In genomic region chr1:197249324-197249723, GRCh38 we compare ENCODE assay signal across 26 cellular contexts. TPM values are rescaled to one million over a fixed set of nuclear protein-coding genes. Genes with fewer than 3 reads are reported as not detected.
DNase-seq lines count a peak whose midpoint lies in the region; ATAC-seq, FAIRE-seq and TF ChIP-seq lines count a peak whose summit lies in the region.
"Had no signal": no experiment of that assay in that cellular context is flagged by ENCODE, and none has a peak within 500 bp of the region (broad histone marks: within the 10 kb centered on the region; RNA-seq: fewer than 3 reads in every experiment).

No MANE protein-coding gene starts in this region.

- H3K27me3 ChIP-seq in SK-N-SH (ENCODE audit: insufficient read depth) (no peaks in the 10 kb centered on the region), osteoblast (ENCODE audit: insufficient read depth, low read length) (no peaks in the 10 kb centered on the region), upper lobe of left lung (no peaks in the 10 kb centered on the region)
- H3K27me3 ChIP-seq in CD8-positive, alpha-beta T cell (ENCODE audit: insufficient read depth, low read length), result no peaks in the 10 kb centered on the region
- H3K27me3 ChIP-seq: BE2C had no signal

- H3K4me2 ChIP-seq in A549 (no peak overlapping the region), SK-N-SH (no peak overlapping the region), osteoblast (ENCODE audit: insufficient read depth, low read length) (no peak overlapping the region)
- H3K4me2 ChIP-seq: GM23338 had no signal

- TF ChIP-seq CTCF in A549 (IDR thresholded peaks at IDR 0.05) (no peak), SK-N-SH (IDR thresholded peaks at IDR 0.05) (no peak), osteoblast (IDR thresholded peaks at IDR 0.05; ENCODE audit: extremely low read depth, low read depth, low read length) (no peak), upper lobe of left lung (IDR thresholded peaks at IDR 0.05) (no peak)
- no peak for TF ChIP-seq CTCF in CD8-positive, alpha-beta T cell (IDR thresholded peaks at IDR 0.05)

- H3K27ac Mint-ChIP-seq in CD8-positive, alpha-beta T cell, result no peak overlapping the region
- no peak overlapping the region for H3K27ac Mint-ChIP-seq in activated CD4-positive, alpha-beta T cell treated with anti-CD3 and anti-CD28 coated beads, Interleukin-2, amount 10 ng/mL, durations not matched to agents 7 days and 5 days
- H3K27ac Mint-ChIP-seq: CD4-positive, CD25-positive, alpha-beta regulatory T cell; GM23338; HFFc6 had no signal

- peaks cover 8% of the 10 kb centered on the region for H3F3A ChIP-seq in SK-N-SH (replicated peaks; ENCODE audit: insufficient read depth)

- H3K4me1 ChIP-seq in A549, result no peaks in the 10 kb centered on the region
- peaks cover 0 to 2% of the 10 kb centered on the region in 2 experiments; a peak in 2 of 4 replicates for H3K4me1 ChIP-seq in SK-N-SH (ENCODE audit: control insufficient read depth in 1 of 2, insufficient read depth in 2 of 2, low read depth in 1 of 2, low read length in 1 of 2)
- no peaks in the 10 kb centered on the region for H3K4me1 ChIP-seq in osteoblast (ENCODE audit: insufficient read depth, low read length)
- H3K4me1 ChIP-seq in upper lobe of left lung, result no peaks in the 10 kb centered on the region
- no peaks in the 10 kb centered on the region for H3K4me1 ChIP-seq in CD8-positive, alpha-beta T cell (ENCODE audit: insufficient read depth, low read length)
- H3K4me1 ChIP-seq: BE2C, Caco-2 had no signal

- H2AFZ ChIP-seq in SK-N-SH (ENCODE audit: low read depth) (peak overlapping the region; percentile 21; the same call in 1 of the 2 replicates), osteoblast (ENCODE audit: low read length) (no peak overlapping the region)
- H2AFZ ChIP-seq: GM23338 had no signal

- intact Hi-C loops in CD8-positive, alpha-beta T cell (cut with DNase I, micrococcal nuclease), result no loop called here

- H3K79me2 ChIP-seq in SK-N-SH (ENCODE audit: insufficient read depth), result no peaks in the 10 kb centered on the region
- H3K79me2 ChIP-seq in osteoblast (ENCODE audit: insufficient read depth, low read length), result no peaks in the 10 kb centered on the region

- DNase-seq in A549 (ENCODE audit: low read depth in 1 of 2, low spot score in 1 of 2) (no peak), EH (ENCODE audit: low read depth) (peak; percentile 27), SK-N-SH (no peak), osteoblast (ENCODE audit: insufficient read length, low spot score, missing footprints) (peak; percentile 32), upper lobe of left lung (no peak)
- DNase-seq in CD8-positive, alpha-beta T cell, result no peak
- no peak for DNase-seq in activated CD4-positive, alpha-beta T cell treated with anti-CD3 and anti-CD28 coated beads, Interleukin-2, amount 10 ng/mL, durations not matched to agents 7 days and 5 days
- DNase-seq: 8988T; ACHN; BE2C; C1 segment of cervical spinal cord; Caco-2; CD4-positive, CD25-positive, alpha-beta regulatory T cell; DMS153; DMS79; GF-D8; HCEC 1CT; HFFc6; IMR-90 had no signal

- no peaks in the 10 kb centered on the region for H3K9me2 ChIP-seq in SK-N-SH

- H3K36me3 ChIP-seq in SK-N-SH (replicated peaks in 1 of 2; ENCODE audit: control insufficient read depth in 1 of 2, insufficient read depth in 2 of 2, low read length in 1 of 2) (no peaks in the 10 kb centered on the region), osteoblast (ENCODE audit: insufficient read depth, low read length) (no peaks in the 10 kb centered on the region), upper lobe of left lung (no peaks in the 10 kb centered on the region)
- no peaks in the 10 kb centered on the region for H3K36me3 ChIP-seq in CD8-positive, alpha-beta T cell (ENCODE audit: insufficient read depth, low read length)
- H3K36me3 ChIP-seq: BE2C had no signal

- H3K9me3 ChIP-seq in A549 (no peaks in the 10 kb centered on the region), SK-N-SH (no peaks in the 10 kb centered on the region), osteoblast (ENCODE audit: low read depth, low read length) (no peaks in the 10 kb centered on the region), upper lobe of left lung (no peaks in the 10 kb centered on the region)
- H3K9me3 ChIP-seq in CD8-positive, alpha-beta T cell (ENCODE audit: low read length), result no peaks in the 10 kb centered on the region
- H3K9me3 ChIP-seq: BE2C, Caco-2 had no signal

- no peak overlapping the region for H3K9ac ChIP-seq in SK-N-SH

- FAIRE-seq in A549 (lab: Jason Lieb, UNC), result peak; percentile 23
- FAIRE-seq: GM12878, GM18507, H54, HTR-8/SVneo, K562 had no signal

- no peaks in the 10 kb centered on the region for H3K27me3 Mint-ChIP-seq in CD8-positive, alpha-beta T cell (ENCODE audit: low read depth)
- no peaks in the 10 kb centered on the region for H3K27me3 Mint-ChIP-seq in activated CD4-positive, alpha-beta T cell treated with anti-CD3 and anti-CD28 coated beads, Interleukin-2, amount 10 ng/mL, durations not matched to agents 7 days and 5 days

- H3K27ac ChIP-seq in A549 (no peak overlapping the region), SK-N-SH (ENCODE audit: low read depth in 2 of 2, low read length in 1 of 2) (peak overlapping the region in 1 of 2 experiments; percentile 22; a peak in 1 of 4 replicates), osteoblast (ENCODE audit: low read depth, low read length) (no peak overlapping the region), upper lobe of left lung (no peak overlapping the region)
- no peak overlapping the region for H3K27ac ChIP-seq in CD8-positive, alpha-beta T cell (ENCODE audit: low read depth, low read length)

- no peaks in the 10 kb centered on the region for H3K4me1 Mint-ChIP-seq in CD8-positive, alpha-beta T cell (ENCODE audit: low read depth)
- no peaks in the 10 kb centered on the region for H3K4me1 Mint-ChIP-seq in activated CD4-positive, alpha-beta T cell treated with anti-CD3 and anti-CD28 coated beads, Interleukin-2, amount 10 ng/mL, durations not matched to agents 7 days and 5 days
- H3K4me1 Mint-ChIP-seq: CD4-positive, CD25-positive, alpha-beta regulatory T cell had no signal

- WGBS in A549 (ENCODE audit: missing lambda C conversion rate), result 62% methylated on average over 2 of the region's 2 CpGs
- 38% methylated on average over 2 of the region's 2 CpGs for WGBS in SK-N-SH (ENCODE audit: low lambda C conversion rate)
- 38 to 54% methylated on average over 2 of the region's 2 CpGs for WGBS in upper lobe of left lung, 2 donors

- CTCF ChIA-PET in A549 (lab: Yijun Ruan, JAX) (no interaction called here), SK-N-SH (lab: Yijun Ruan, JAX) (interaction anchor here (1.0 kb wide), 1 partner anchor 14 kb away, joined by 3 read pairs; no protein-coding TSS in a partner anchor)
- CTCF ChIA-PET in CD8-positive, alpha-beta T cell (lab: Charles Lee), result no interaction called here
- CTCF ChIA-PET in activated CD4-positive, alpha-beta T cell treated with anti-CD3 and anti-CD28 coated beads, Interleukin-2, amount 10 ng/mL, durations not matched to agents 7 days and 5 days (lab: Charles Lee), result no interaction called here

- POLR2A ChIA-PET in A549 (lab: Yijun Ruan, JAX) (no interaction called here), SK-N-SH (lab: Yijun Ruan, JAX) (no interaction called here)
- POLR2A ChIA-PET in CD8-positive, alpha-beta T cell (lab: Charles Lee), result no interaction called here
- POLR2A ChIA-PET in activated CD4-positive, alpha-beta T cell treated with anti-CD3 and anti-CD28 coated beads, Interleukin-2, amount 10 ng/mL, durations not matched to agents 7 days and 5 days (lab: Charles Lee), result no interaction called here

- no peak for TF ChIP-seq RAD21 in A549 (conservative IDR thresholded peaks at IDR 0.05 in 1 of 2, IDR thresholded peaks at IDR 0.05 in 1 of 2)
- no peak for TF ChIP-seq RAD21 in SK-N-SH (IDR thresholded peaks at IDR 0.05; ENCODE audit: low read length)

- no peak overlapping the region for H3K4me3 Mint-ChIP-seq in CD8-positive, alpha-beta T cell
- H3K4me3 Mint-ChIP-seq in activated CD4-positive, alpha-beta T cell treated with anti-CD3 and anti-CD28 coated beads, Interleukin-2, amount 10 ng/mL, durations not matched to agents 7 days and 5 days, result no peak overlapping the region
- H3K4me3 Mint-ChIP-seq: CD4-positive, CD25-positive, alpha-beta regulatory T cell; GM23338; HFFc6 had no signal

- H3K4me3 ChIP-seq in A549 (no peak overlapping the region), SK-N-SH (ENCODE audit: low read depth in 2 of 2, low read length in 1 of 2) (no peak overlapping the region), osteoblast (ENCODE audit: insufficient read depth, low read length) (no peak overlapping the region), upper lobe of left lung (no peak overlapping the region)
- no peak overlapping the region for H3K4me3 ChIP-seq in CD8-positive, alpha-beta T cell (ENCODE audit: low read depth, low read length)
- H3K4me3 ChIP-seq: GM12878, GM23338, K562 had no signal

- H3K9me3 Mint-ChIP-seq in CD8-positive, alpha-beta T cell, result no peaks in the 10 kb centered on the region
- H3K9me3 Mint-ChIP-seq in activated CD4-positive, alpha-beta T cell treated with anti-CD3 and anti-CD28 coated beads, Interleukin-2, amount 10 ng/mL, durations not matched to agents 7 days and 5 days, result no peaks in the 10 kb centered on the region
- H3K9me3 Mint-ChIP-seq: CD4-positive, CD25-positive, alpha-beta regulatory T cell; GM23338; HFFc6 had no signal

- H3K36me3 Mint-ChIP-seq in CD8-positive, alpha-beta T cell, result no peaks in the 10 kb centered on the region
- no peaks in the 10 kb centered on the region for H3K36me3 Mint-ChIP-seq in activated CD4-positive, alpha-beta T cell treated with anti-CD3 and anti-CD28 coated beads, Interleukin-2, amount 10 ng/mL, durations not matched to agents 7 days and 5 days (ENCODE audit: low read depth)
- H3K36me3 Mint-ChIP-seq: CD4-positive, CD25-positive, alpha-beta regulatory T cell had no signal

- TF ChIP-seq EP300 in A549 (IDR thresholded peaks at IDR 0.05), result no peak
- no peak for TF ChIP-seq EP300 in SK-N-SH (IDR thresholded peaks at IDR 0.05; ENCODE audit: borderline replicate concordance in 1 of 2, low read depth in 1 of 2, low read length in 1 of 2)
- TF ChIP-seq EP300 in upper lobe of left lung (IDR thresholded peaks at IDR 0.05), result no peak

- TF ChIP-seq POLR2A in A549 (IDR thresholded peaks at IDR 0.05; ENCODE audit: low read length) (no peak), upper lobe of left lung (IDR thresholded peaks at IDR 0.05) (no peak)

- ATAC-seq in A549 (no peak), upper lobe of left lung (ENCODE audit: low FRiP score in 2 of 2) (no peak)
- ATAC-seq in CD8-positive, alpha-beta T cell, result no peak
- ATAC-seq: GM12878, GM23338 had no signal

- H4K20me1 ChIP-seq in SK-N-SH (ENCODE audit: insufficient read depth) (no peaks in the 10 kb centered on the region), osteoblast (ENCODE audit: insufficient read depth, low read length) (no peaks in the 10 kb centered on the region)

RNA-seq across cellular contexts. Expression of gene CRB1, which starts 18.7 kb away (rescaled TPM):
- polyA plus RNA-seq in A549 (2011; rRNA removed) (not detected in 2 replicates), A549 (2017; fragmentation: RNase III; extraction: RNeasy Plus Mini Kit Qiagen cat#74134 plus additional on column Dnase treatment) (not detected in 3 replicates), SK-N-SH (2012; rRNA removed) (0.13 and 0.18 TPM in 2 replicates)
- not detected in 2 replicates for polyA plus RNA-seq in A549 (2012; cell fraction: cytosol; rRNA removed)
- polyA plus RNA-seq in A549 (2012; cell fraction: nucleus; rRNA removed), result not detected in 2 replicates
- polyA minus RNA-seq in A549 (2011; rRNA and poly(A)+ RNA removed), result not detected in 2 replicates
- polyA plus RNA-seq in SK-N-SH (2012; cell fraction: cytosol; rRNA removed), result 0.09 and 0.26 TPM in 2 replicates
- polyA plus RNA-seq in SK-N-SH (2012; cell fraction: nucleus; rRNA removed), result 0.17 and 0.22 TPM in 2 replicates
- total RNA-seq in osteoblast (not detected in 2 replicates), upper lobe of left lung (under 1 TPM in 5 of 6 donors, not detected in 1; 0.11 to 0.98 (median 0.15) TPM)
- total RNA-seq in CD8-positive, alpha-beta T cell, result under 1 TPM in 1 of 2 experiments, not detected in 1; 0.81 TPM
- total RNA-seq in activated CD4-positive, alpha-beta T cell treated with anti-CD3 and anti-CD28 coated beads, Interleukin-2, amount 10 ng/mL, durations not matched to agents 7 days and 5 days, result under 1 TPM in 1 of 2 experiments, not detected in 1; 0.06 TPM
- total RNA-seq: Caco-2; CD4-positive, CD25-positive, alpha-beta regulatory T cell; Daoy; IMR-90; K562 had no signal
- polyA plus RNA-seq: CD4-positive, CD25-positive, alpha-beta regulatory T cell; IMR-90 had no signal

RNA-seq across cellular contexts. Expression of gene ZBTB41, which starts 48.2 kb away (rescaled TPM):
- polyA plus RNA-seq in A549 (2011; rRNA removed) (10.1 and 12.0 TPM in 2 replicates), A549 (2017; fragmentation: RNase III; extraction: RNeasy Plus Mini Kit Qiagen cat#74134 plus additional on column Dnase treatment) (3.8 to 4.4 TPM (median 4.1 TPM) in 3 replicates), SK-N-SH (2012; rRNA removed) (1.1 and 1.6 TPM in 2 replicates)
- 0.66 and 0.69 TPM in 2 replicates for polyA plus RNA-seq in A549 (2012; cell fraction: cytosol; rRNA removed)
- polyA plus RNA-seq in A549 (2012; cell fraction: nucleus; rRNA removed), result 0.66 and 0.91 TPM in 2 replicates
- 14.6 and 14.8 TPM in 2 replicates for polyA minus RNA-seq in A549 (2011; rRNA and poly(A)+ RNA removed)
- 2.1 and 2.4 TPM in 2 replicates for polyA plus RNA-seq in SK-N-SH (2012; cell fraction: cytosol; rRNA removed)
- 1.1 and 2.6 TPM in 2 replicates for polyA plus RNA-seq in SK-N-SH (2012; cell fraction: nucleus; rRNA removed)
- total RNA-seq in osteoblast (25.9 and 27.9 TPM in 2 replicates), upper lobe of left lung (10 to 100 TPM in 3 of 6 donors, 1 to 10 TPM in 3; 3.2 to 16.9 (median 9.2) TPM)
- 1 to 10 TPM; 3.5 to 3.9 TPM for total RNA-seq in CD8-positive, alpha-beta T cell
- 1 to 10 TPM; 6.2 to 7.0 TPM for total RNA-seq in activated CD4-positive, alpha-beta T cell treated with anti-CD3 and anti-CD28 coated beads, Interleukin-2, amount 10 ng/mL, durations not matched to agents 7 days and 5 days

Comparison
In these comparisons a context has a peak if more than half of its experiments do, and no peak if none do; other contexts are left out.
1. DNase-seq: peak in EH (single experiment) and osteoblast (single experiment); none in A549 (0 of 2), SK-N-SH (single experiment), upper lobe of left lung (0 of 2), CD8-positive, alpha-beta T cell (0 of 7) and activated CD4-positive, alpha-beta T cell treated with anti-CD3 and anti-CD28 coated beads, Interleukin-2, amount 10 ng/mL, durations not matched to agents 7 days and 5 days (single experiment).